ENCODE assay signal across 21 cellular contexts in genomic region chr7:99120916-99121315, GRCh38. TPM values are rescaled to one million over a fixed set of nuclear protein-coding genes. Genes with fewer than 3 reads are reported as not detected.
A peak's percentile ranks its signal among the peaks of the same experiment; 100 is the strongest.
DNase-seq lines count a peak whose midpoint lies in the region; ATAC-seq, FAIRE-seq and TF ChIP-seq lines count a peak whose summit lies in the region.
"Had no signal": no experiment of that assay in that cellular context is flagged by ENCODE, and none has a peak within 500 bp of the region (broad histone marks: within the 10 kb centered on the region; RNA-seq: fewer than 3 reads in every experiment).

No MANE protein-coding gene starts in this region.

- no peak overlapping the region for H3K4me2 ChIP-seq in Karpas-422 (ENCODE audit: low read depth, low read length, poor library complexity, severe bottlenecking)

- H3K9me2 ChIP-seq in Karpas-422 (replicated peaks; ENCODE audit: insufficient read depth, low read length) = no peaks in the 10 kb centered on the region

- TF ChIP-seq POLR2A in thyroid gland (IDR thresholded peaks at IDR 0.05) = no peak

- no peak for TF ChIP-seq CTCF in coronary artery (IDR thresholded peaks at IDR 0.05)
- no peak for TF ChIP-seq CTCF in neutrophil (IDR thresholded peaks at IDR 0.05)
- no peak for TF ChIP-seq CTCF in thoracic aorta (IDR thresholded peaks at IDR 0.05)
- no peak for TF ChIP-seq CTCF in thyroid gland (IDR thresholded peaks at IDR 0.05)

- H3K27me3 ChIP-seq in Karpas-422 (ENCODE audit: low read length) (no peaks in the 10 kb centered on the region), neutrophil (no peaks in the 10 kb centered on the region), thoracic aorta (replicated peaks; ENCODE audit: insufficient read depth) (no peaks in the 10 kb centered on the region), thyroid gland (no peaks in the 10 kb centered on the region)
- H3K27me3 ChIP-seq: BE2C had no signal

- peaks cover 18% of the 10 kb centered on the region for H4K20me1 ChIP-seq in Karpas-422 (ENCODE audit: insufficient read depth, low read depth, low read length)

- in situ Hi-C loops in ACHN (cut with HindIII; ENCODE audit: low pct_ligation_motif_present, low pct_unique_long_range_greater_than_20kb, low sequenced_read_pairs) = no loop called here

- peak overlapping the region; percentile 34; the same call in 1 of the 2 replicates for H3K27ac ChIP-seq in Karpas-422 (ENCODE audit: low read length)
- H3K27ac ChIP-seq in coronary artery = peak overlapping the region; percentile 57 to 68
- H3K27ac ChIP-seq in neutrophil = peak overlapping the region; percentile 30
- peak overlapping the region; percentile 83 to 92 for H3K27ac ChIP-seq in thoracic aorta
- H3K27ac ChIP-seq in thyroid gland = no peak overlapping the region

- DNase-seq in Karpas-422 (no peak), coronary artery (ENCODE audit: low spot score) (no peak), thoracic aorta (ENCODE audit: low spot score) (no peak), thyroid gland (no peak), RCC 7860 (ENCODE audit: low spot score) (no peak), ACHN (no peak)
- no peak for DNase-seq in stimulated activated naive CD8-positive, alpha-beta T cell treated with anti-CD3 and anti-CD28 coated beads, Interleukin-15, Interleukin-2, amounts not matched to agents 100 U/mL and 50 U/mL, for 24 hours
- DNase-seq: activated CD8-positive, alpha-beta memory T cell treated with anti-CD3 and anti-CD28 coated beads, Interleukin-2, amount 10 ng/mL, durations not matched to agents 7 days and 5 days; BE2C; Calu3; islet precursor cell; mammary epithelial cell; naive thymus-derived CD4-positive, alpha-beta T cell; NCI-H2029 treated with DMSO at 0.1 percent for 48 hours; NCI-H446 treated with DMSO at 0.1 percent for 48 hours; small intestine; stimulated activated CD4-positive, alpha-beta T cell treated with anti-CD3 and anti-CD28 coated beads, Interleukin-4, amount 100 ng/mL, for 4 hours had no signal

- intact Hi-C loops in thyroid gland (cut with DNase I) = no loop called here

- FAIRE-seq in RCC 7860 (lab: Jason Lieb, UNC) = no peak
- FAIRE-seq: K562, small intestine had no signal

- WGBS in thyroid gland, 2 donors = 70 to 86% methylated on average over 2 of the region's 2 CpGs

- no peak overlapping the region for H2AFZ ChIP-seq in Karpas-422 (ENCODE audit: low read length)

- ATAC-seq in thoracic aorta (ENCODE audit: insufficient number of reproducible peaks, low FRiP score, low read depth) = no peak
- ATAC-seq in stimulated activated naive CD8-positive, alpha-beta T cell treated with anti-CD3 and anti-CD28 coated beads, Interleukin-15, Interleukin-2, amounts not matched to agents 100 U/mL and 50 U/mL, for 24 hours = no peak
- ATAC-seq: activated CD8-positive, alpha-beta memory T cell treated with anti-CD3 and anti-CD28 coated beads, Interleukin-2, amount 10 ng/mL, durations not matched to agents 7 days and 5 days; activated T-helper 17 cell treated with anti-CD3 and anti-CD28 coated beads, Interleukin-2, amount 50 U/mL, for 72 hours; K562; SK-N-SH treated with all-trans-retinoic acid at 6 μM for 48 hours had no signal

- no peak overlapping the region for H3K9ac ChIP-seq in Karpas-422 (ENCODE audit: low read length)

- peaks cover 97% of the 10 kb centered on the region for H3K79me2 ChIP-seq in Karpas-422 (ENCODE audit: low read length)

- H3K4me1 ChIP-seq in Karpas-422 (ENCODE audit: low read length) (peaks cover 46% of the 10 kb centered on the region), neutrophil (ENCODE audit: control insufficient read depth in 1 of 2, insufficient read depth in 1 of 2, low read depth in 1 of 2, low read length in 1 of 2) (peaks cover 24 to 33% of the 10 kb centered on the region in 2 experiments), thoracic aorta (ENCODE audit: control insufficient read depth in 1 of 2, low read depth in 2 of 2) (peaks cover 58 to 84% of the 10 kb centered on the region in 2 donors), thyroid gland (peaks cover 13 to 14% of the 10 kb centered on the region in 2 donors)
- H3K4me1 ChIP-seq: BE2C had no signal

- no peaks in the 10 kb centered on the region for H3K9me3 ChIP-seq in Karpas-422 (ENCODE audit: low read length)
- H3K9me3 ChIP-seq in neutrophil = no peaks in the 10 kb centered on the region
- no peaks in the 10 kb centered on the region for H3K9me3 ChIP-seq in thoracic aorta
- no peaks in the 10 kb centered on the region for H3K9me3 ChIP-seq in thyroid gland
- H3K9me3 ChIP-seq: BE2C had no signal

- H3K36me3 ChIP-seq in Karpas-422 (ENCODE audit: insufficient read depth, low read length) (peaks cover 12% of the 10 kb centered on the region; the same call in 1 of the 2 replicates), neutrophil (no peaks in the 10 kb centered on the region), thoracic aorta (no peaks in the 10 kb centered on the region), thyroid gland (no peaks in the 10 kb centered on the region)
- H3K36me3 ChIP-seq: BE2C had no signal

- H3K4me3 ChIP-seq in Karpas-422 (ENCODE audit: low read length) = no peak overlapping the region
- no peak overlapping the region for H3K4me3 ChIP-seq in coronary artery
- H3K4me3 ChIP-seq in neutrophil (ENCODE audit: low read depth in 1 of 2, low read length in 1 of 2) = no peak overlapping the region
- H3K4me3 ChIP-seq in thoracic aorta = peak overlapping the region; percentile 52
- H3K4me3 ChIP-seq in thyroid gland (replicated peaks in 1 of 3) = no peak overlapping the region
- H3K4me3 ChIP-seq: K562 had no signal

RNA-seq across cellular contexts. Expression of gene SMURF1, which starts 23.0 kb away (rescaled TPM):
- total RNA-seq in Karpas-422 (2014; rRNA removed; shearing (Covaris generic); ENCODE audit: low replicate concordance) = 16.7 and 22.6 TPM in 2 replicates
- total RNA-seq in thoracic aorta (10 to 100 TPM; 33.8 to 40.9 TPM), thyroid gland (10 to 100 TPM; 13.9 to 20.6 (median 16.7) TPM)

Comparison
In these comparisons a context has a peak if more than half of its experiments do, and no peak if none do; other contexts are left out.
1. H3K27ac ChIP-seq: peak in Karpas-422 (single experiment), coronary artery (2 of 2), neutrophil (single experiment) and thoracic aorta (2 of 2); none in thyroid gland (0 of 3).